Comparison of ENCODE assay signal across 28 cellular contexts in the genomic region with DNA sequence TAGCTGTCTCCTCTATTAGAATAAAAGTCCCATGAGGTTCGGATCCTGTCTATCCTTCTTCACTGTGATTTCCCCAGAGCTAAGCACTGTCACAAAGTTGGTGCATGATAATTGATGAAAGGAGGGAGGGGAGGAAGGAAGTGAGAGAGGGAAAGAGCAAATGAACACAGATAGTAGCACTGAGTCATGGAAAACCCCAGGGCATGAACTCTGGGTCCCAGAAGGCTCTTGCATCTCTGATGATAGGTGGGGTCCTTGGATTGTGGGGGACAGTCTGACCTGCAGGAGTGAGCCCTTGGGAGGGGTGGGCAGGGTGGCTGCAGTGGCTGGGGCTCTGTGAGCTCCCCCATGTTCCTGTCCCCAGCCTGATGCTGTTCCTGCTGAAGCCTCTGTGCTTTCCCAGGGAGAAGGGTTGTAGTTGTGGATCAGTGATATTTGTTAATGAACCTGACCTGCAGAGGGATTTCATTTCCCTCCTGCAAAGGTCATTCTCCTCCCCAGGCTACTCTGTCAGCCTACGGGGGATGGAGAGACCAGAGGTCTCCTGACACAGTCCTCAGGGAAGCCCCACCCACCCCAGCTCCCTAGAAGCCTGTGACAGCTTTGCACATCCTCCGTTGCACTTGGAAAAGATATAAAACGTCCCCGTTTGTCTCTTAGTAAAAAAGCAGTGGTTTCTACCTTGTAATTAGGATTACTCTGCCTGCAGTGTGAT.
"Had no signal": no experiment of that assay in that cellular context is flagged by ENCODE, and none has a peak within 500 bp of the region (broad histone marks: within the 10 kb centered on the region; RNA-seq: fewer than 3 reads in every experiment).

No MANE protein-coding gene starts in this region.

- H3K27me3 Mint-ChIP-seq: activated CD4-positive, alpha-beta memory T cell treated with anti-CD3 and anti-CD28 coated beads, Interleukin-2, amount 10 ng/mL, durations not matched to agents 7 days and 5 days had no signal

- H3K27me3 ChIP-seq: ovary, right lobe of liver, upper lobe of left lung, vagina had no signal

- H3K27ac ChIP-seq: epithelial cell of prostate, gastrocnemius medialis, ovary, right lobe of liver, upper lobe of left lung, vagina had no signal

- H3K9me3 ChIP-seq: gastrocnemius medialis, ovary, right lobe of liver, upper lobe of left lung, vagina had no signal

- H3K4me1 ChIP-seq: gastrocnemius medialis, right lobe of liver, upper lobe of left lung, vagina had no signal

- H3K4me3 ChIP-seq: gastrocnemius medialis, ovary, right lobe of liver, upper lobe of left lung, vagina had no signal

- H3K9me3 Mint-ChIP-seq: activated CD4-positive, alpha-beta memory T cell treated with anti-CD3 and anti-CD28 coated beads, Interleukin-2, amount 10 ng/mL, durations not matched to agents 7 days and 5 days; activated CD4-positive, alpha-beta T cell treated with anti-CD3 and anti-CD28 coated beads, Interleukin-2, amount 10 ng/mL, durations not matched to agents 7 days and 5 days; activated naive CD4-positive, alpha-beta T cell treated with anti-CD3 and anti-CD28 coated beads, Interleukin-2, amount 10 ng/mL, durations not matched to agents 7 days and 5 days; activated T-cell treated with anti-CD3 and anti-CD28 coated beads, Interleukin-2, amount 50 U/mL, for 24 hours had no signal

- DNase-seq: activated CD4-positive, alpha-beta memory T cell treated with anti-CD3 and anti-CD28 coated beads, Interleukin-2, amount 10 ng/mL, durations not matched to agents 7 days and 5 days; activated CD4-positive, alpha-beta T cell treated with anti-CD3 and anti-CD28 coated beads for 1 hour; activated CD4-positive, alpha-beta T cell treated with anti-CD3 and anti-CD28 coated beads, Interleukin-2, amount 10 ng/mL, durations not matched to agents 7 days and 5 days; activated CD8-positive, alpha-beta memory T cell treated with anti-CD3 and anti-CD28 coated beads, Interleukin-2, amount 50 U/mL, for 48 hours; activated gamma-delta T cell; activated naive CD4-positive, alpha-beta T cell treated with anti-CD3 and anti-CD28 coated beads, Interleukin-2, amount 10 ng/mL, durations not matched to agents 7 days and 5 days; activated T-cell treated with anti-CD3 and anti-CD28 coated beads, Interleukin-2, amount 50 U/mL, for 24 hours; amniotic stem cell; dermis blood vessel endothelial cell; effector CD4-positive, alpha-beta T cell; gastrocnemius medialis; glutamatergic neuron; islet precursor cell; left ventricle myocardium superior; ovary; right lobe of liver; stimulated activated CD4-positive, alpha-beta T cell treated with anti-CD3 and anti-CD28 coated beads, Interleukin-2, amount 100 ng/mL, for 48 hours; T-helper 17 cell; T1000 had no signal

- H3K4me1 Mint-ChIP-seq: activated CD4-positive, alpha-beta memory T cell treated with anti-CD3 and anti-CD28 coated beads, Interleukin-2, amount 10 ng/mL, durations not matched to agents 7 days and 5 days; activated CD4-positive, alpha-beta T cell treated with anti-CD3 and anti-CD28 coated beads, Interleukin-2, amount 10 ng/mL, durations not matched to agents 7 days and 5 days; activated naive CD4-positive, alpha-beta T cell treated with anti-CD3 and anti-CD28 coated beads, Interleukin-2, amount 10 ng/mL, durations not matched to agents 7 days and 5 days; central memory CD8-positive, alpha-beta T cell; nephron; T-helper 17 cell had no signal

- FAIRE-seq: bronchial epithelial cell, endometrium had no signal

- H3K27ac Mint-ChIP-seq: activated CD4-positive, alpha-beta memory T cell treated with anti-CD3 and anti-CD28 coated beads, Interleukin-2, amount 10 ng/mL, durations not matched to agents 7 days and 5 days; activated CD4-positive, alpha-beta T cell treated with anti-CD3 and anti-CD28 coated beads, Interleukin-2, amount 10 ng/mL, durations not matched to agents 7 days and 5 days; activated naive CD4-positive, alpha-beta T cell treated with anti-CD3 and anti-CD28 coated beads, Interleukin-2, amount 10 ng/mL, durations not matched to agents 7 days and 5 days; activated T-cell treated with anti-CD3 and anti-CD28 coated beads, Interleukin-2, amount 50 U/mL, for 24 hours; nephron; progenitor cell of endocrine pancreas; stimulated activated naive CD8-positive, alpha-beta T cell treated with anti-CD3 and anti-CD28 coated beads, Interleukin-15, Interleukin-2, amounts not matched to agents 100 ng/mL and 50 ng/mL, for 24 hours; T-helper 17 cell had no signal

- ATAC-seq: gastrocnemius medialis, left ventricle myocardium superior, right lobe of liver, T-helper 17 cell had no signal

- H3K36me3 ChIP-seq: gastrocnemius medialis, ovary, right lobe of liver, upper lobe of left lung, vagina had no signal

- H3K4me3 Mint-ChIP-seq: activated CD4-positive, alpha-beta memory T cell treated with anti-CD3 and anti-CD28 coated beads, Interleukin-2, amount 10 ng/mL, durations not matched to agents 7 days and 5 days; activated CD4-positive, alpha-beta T cell treated with anti-CD3 and anti-CD28 coated beads, Interleukin-2, amount 10 ng/mL, durations not matched to agents 7 days and 5 days; activated naive CD4-positive, alpha-beta T cell treated with anti-CD3 and anti-CD28 coated beads, Interleukin-2, amount 10 ng/mL, durations not matched to agents 7 days and 5 days; activated T-cell treated with anti-CD3 and anti-CD28 coated beads, Interleukin-2, amount 50 U/mL, for 24 hours; central memory CD8-positive, alpha-beta T cell; nephron; stimulated activated naive CD8-positive, alpha-beta T cell treated with anti-CD3 and anti-CD28 coated beads, Interleukin-15, Interleukin-2, amounts not matched to agents 100 ng/mL and 50 ng/mL, for 24 hours; T-helper 17 cell had no signal

- H3K36me3 Mint-ChIP-seq: activated naive CD4-positive, alpha-beta T cell treated with anti-CD3 and anti-CD28 coated beads, Interleukin-2, amount 10 ng/mL, durations not matched to agents 7 days and 5 days had no signal
